ENCODE assay signal across 9 cellular contexts in genomic region chr2:36618381-36618780, GRCh38. TPM values are rescaled to one million over a fixed set of nuclear protein-coding genes. Genes with fewer than 3 reads are reported as not detected.
DNase-seq lines count a peak whose midpoint lies in the region; ATAC-seq, FAIRE-seq and TF ChIP-seq lines count a peak whose summit lies in the region.
"Had no signal": no experiment of that assay in that cellular context is flagged by ENCODE, and none has a peak within 500 bp of the region (broad histone marks: within the 10 kb centered on the region; RNA-seq: fewer than 3 reads in every experiment).

No MANE protein-coding gene starts in this region.

- in situ Hi-C loops in HepG2 (cut with HindIII; ENCODE audit: extremely low pct_ligation_motif_present, low pct_unique_long_range_greater_than_20kb), result no loop called here

- H3K36me3 ChIP-seq in body of pancreas (replicated peaks in 1 of 2; ENCODE audit: insufficient read depth in 1 of 2, low read depth in 2 of 2) (no peaks in the 10 kb centered on the region), HepG2 (replicated peaks in 1 of 2; ENCODE audit: control insufficient read depth in 1 of 2, insufficient read depth in 2 of 2, low read length in 2 of 2) (no peaks in the 10 kb centered on the region)
- H3K36me3 ChIP-seq: BLaER1 treated with 17β-estradiol and CSF1 and Interleukin-3, amounts not matched to agents 10 nM and 100 nM had no signal

- no peaks in the 10 kb centered on the region for H3K79me2 ChIP-seq in HepG2 (ENCODE audit: insufficient read depth, low read length)

- intact Hi-C loops in body of pancreas (cut with DNase I), result no loop called here
- intact Hi-C loops in HepG2 (cut with micrococcal nuclease; ENCODE audit: unreplicated experiment), result no loop called here

- TF ChIP-seq POLR2A in body of pancreas (IDR thresholded peaks at IDR 0.05), result no peak
- no peak for TF ChIP-seq POLR2A in HepG2 (IDR thresholded peaks at IDR 0.05; ENCODE audit: insufficient read depth in 1 of 2, low read depth in 2 of 2, low read length in 2 of 2)

- peak overlapping the region; percentile 48 for H2AFZ ChIP-seq in HepG2 (ENCODE audit: low read length)

- H3K27me3 ChIP-seq in body of pancreas (no peaks in the 10 kb centered on the region), HepG2 (ENCODE audit: control insufficient read depth in 1 of 2, insufficient read depth in 2 of 2, low read length in 2 of 2) (peaks cover 1 to 5% of the 10 kb centered on the region in 2 experiments; a peak in 1 of 5 replicates)
- H3K27me3 ChIP-seq: BLaER1 treated with 17β-estradiol and CSF1 and Interleukin-3, amounts not matched to agents 10 nM and 100 nM had no signal

- H3K4me1 ChIP-seq in body of pancreas (no peaks in the 10 kb centered on the region), HepG2 (ENCODE audit: insufficient read depth, low read length) (no peaks in the 10 kb centered on the region)
- H3K4me1 ChIP-seq: BLaER1 treated with 17β-estradiol and CSF1 and Interleukin-3, amounts not matched to agents 10 nM and 100 nM had no signal

- no peak for TF ChIP-seq CTCF in body of pancreas (IDR thresholded peaks at IDR 0.05)
- TF ChIP-seq CTCF in HepG2 (CRISPR knock-in tag; IDR thresholded peaks at IDR 0.05), result no peak

- H3K27ac ChIP-seq in body of pancreas (no peak overlapping the region), HepG2 (ENCODE audit: extremely low read length, insufficient read depth, low read length) (no peak overlapping the region)
- H3K27ac ChIP-seq: BLaER1 treated with 17β-estradiol and CSF1 and Interleukin-3, amounts not matched to agents 10 nM and 100 nM had no signal

- WGBS in body of pancreas, 2 donors, result 45 to 56% methylated on average over 1 of the region's 1 CpG
- 0% methylated on average over 1 of the region's 1 CpG for WGBS in HepG2 (ENCODE audit: low lambda C conversion rate)

- peak; percentile 85 for FAIRE-seq in HepG2 (lab: Jason Lieb, UNC)

- no peaks in the 10 kb centered on the region for H3K9me3 ChIP-seq in body of pancreas
- no peaks in the 10 kb centered on the region for H3K9me3 ChIP-seq in HepG2 (ENCODE audit: low read length)
- H3K9me3 ChIP-seq: BLaER1 treated with 17β-estradiol and CSF1 and Interleukin-3, amounts not matched to agents 10 nM and 100 nM had no signal

- no TSS peak for BruUV-seq in HepG2 (replicated peaks; lab: Mats Ljungman, UMichigan)

- CTCF ChIA-PET in HepG2 (lab: Yijun Ruan, JAX; ENCODE audit: low intra/inter-chr PET ratio, low total read pairs), result no interaction called here

- no peak for TF ChIP-seq RAD21 in HepG2 (CRISPR knock-in tag; IDR thresholded peaks at IDR 0.05)

- POLR2A ChIA-PET in HepG2 (lab: Yijun Ruan, JAX), result interaction anchor here (0.8 kb wide), 1 partner anchor 21 kb away, joined by 3 read pairs; the partner anchor contains the start of gene FEZ2

- H4K20me1 ChIP-seq in HepG2 (ENCODE audit: insufficient read depth, low read length), result no peaks in the 10 kb centered on the region
- H4K20me1 ChIP-seq: BLaER1 treated with 17β-estradiol and CSF1 and Interleukin-3, amounts not matched to agents 10 nM and 100 nM had no signal

- H3K4me2 ChIP-seq in HepG2 (ENCODE audit: low read depth, low read length), result peak overlapping the region; percentile 29; the same call in 1 of the 2 replicates
- H3K4me2 ChIP-seq: BLaER1 treated with 17β-estradiol and CSF1 and Interleukin-3, amounts not matched to agents 10 nM and 100 nM had no signal

- TF ChIP-seq EP300 in HepG2 (IDR thresholded peaks at IDR 0.05; ENCODE audit: low read depth in 2 of 2, low read length in 2 of 2) (no peak), HepG2 (CRISPR knock-in tag; IDR thresholded peaks at IDR 0.05; ENCODE audit: borderline replicate concordance) (no peak)

- peak; percentile 52 for DNase-seq in NOMO-1 treated with DMSO at 0.1 percent for 48 hours (lab: John Stamatoyannopoulos, UW; ENCODE audit: unreplicated experiment)
- DNase-seq in NOMO-1 treated with dmso at 0.1 percent for 144 hours (lab: John Stamatoyannopoulos, UW; ENCODE audit: unreplicated experiment), result no peak
- peak; percentile 35 to 78 for DNase-seq in NCI-H446 (lab: John Stamatoyannopoulos, UW)
- DNase-seq in body of pancreas, result peak in 2 of 4 donors; percentile 16
- DNase-seq in HepG2 (ENCODE audit: low spot score), result peak; percentile 83
- DNase-seq in OCI-M2 (lab: John Stamatoyannopoulos, UW; ENCODE audit: unreplicated experiment), result no peak

- peak; percentile 99 for ATAC-seq in GM19395 (IDR thresholded peaks at IDR 0.05; ENCODE audit: unreplicated experiment)
- ATAC-seq in HG03139 (IDR thresholded peaks at IDR 0.05; ENCODE audit: unreplicated experiment), result peak; percentile 95
- peak; percentile 30 for ATAC-seq in body of pancreas
- ATAC-seq in HepG2, result peak; percentile 98

- no peak overlapping the region for H3K9ac ChIP-seq in HepG2 (ENCODE audit: insufficient read depth, low read depth, low read length)
- H3K9ac ChIP-seq: BLaER1 treated with 17β-estradiol and CSF1 and Interleukin-3, amounts not matched to agents 10 nM and 100 nM had no signal

- H3K4me3 ChIP-seq in body of pancreas (no peak overlapping the region), HepG2 (replicated peaks in 1 of 3; ENCODE audit: insufficient read depth in 1 of 3, low read depth in 2 of 3, low read length in 3 of 3) (no peak overlapping the region)
- H3K4me3 ChIP-seq: BLaER1 treated with 17β-estradiol and CSF1 and Interleukin-3, amounts not matched to agents 10 nM and 100 nM had no signal

TF ChIP-seq in HepG2, 621 proteins besides CTCF, POLR2A, EP300 and RAD21 (continues in another document):
- TF ChIP-seq CEBPB (IDR thresholded peaks at IDR 0.05; ENCODE audit: borderline replicate concordance, low read depth, low read length) (no peak), ZNF574 (CRISPR knock-in tag; IDR thresholded peaks at IDR 0.05) (peak; percentile 42; the same call in 1 of the 2 replicates), CBFB (CRISPR knock-in tag; IDR thresholded peaks at IDR 0.05) (no peak), ZNF382 (CRISPR knock-in tag; IDR thresholded peaks at IDR 0.05; ENCODE audit: borderline replicate concordance) (no peak), MYNN (CRISPR knock-in tag; IDR thresholded peaks at IDR 0.05; ENCODE audit: low read depth) (no peak), ZNF644 (CRISPR knock-in tag; IDR thresholded peaks at IDR 0.05; ENCODE audit: low read depth) (0 out of 2 replicates have a peak, but pooled peaks have one; percentile 8), SUZ12 (IDR thresholded peaks at IDR 0.05; ENCODE audit: low read depth, low read length) (peak; percentile 55; the same call in 1 of the 2 replicates), SNAPC2 (CRISPR knock-in tag; IDR thresholded peaks at IDR 0.05) (no peak), CREM (IDR thresholded peaks at IDR 0.05) (peak; percentile 51; the same call in 1 of the 2 replicates), CREM (CRISPR knock-in tag; IDR thresholded peaks at IDR 0.05) (no peak), RFXAP (CRISPR knock-in tag; IDR thresholded peaks at IDR 0.05; ENCODE audit: borderline replicate concordance) (0 out of 2 replicates have a peak, but pooled peaks have one; percentile 26), IRF2 (CRISPR knock-in tag; IDR thresholded peaks at IDR 0.05) (peak; percentile 26; the same call in 1 of the 2 replicates), ZNF138 (CRISPR knock-in tag; IDR thresholded peaks at IDR 0.05; ENCODE audit: low read depth) (no peak), TMF1 (CRISPR knock-in tag; IDR thresholded peaks at IDR 0.05; ENCODE audit: low read depth) (no peak)

RNA-seq across cellular contexts. Expression of gene FEZ2, which starts 20.4 kb away (rescaled TPM):
- 10 to 100 TPM; 12.7 to 19.1 TPM for total RNA-seq in body of pancreas
- 59.1 and 59.3 TPM in 2 replicates for total RNA-seq in HepG2 (2016; rRNA removed; fragmentation: Illumina TruSeq; extraction: Trizol)
- 8.4 and 12.9 TPM in 2 replicates for total RNA-seq in HepG2 (2016; cell fraction: cytosol; rRNA removed; fragmentation: Illumina TruSeq; extraction: Trizol; ENCODE audit: low read depth)
- 54.2 and 72.2 TPM in 2 replicates for total RNA-seq in HepG2 (2016; cell fraction: insoluble cytoplasmic fraction; rRNA removed; fragmentation: Illumina TruSeq; extraction: Trizol)
- 24.4 TPM in 2 replicates for total RNA-seq in HepG2 (2016; cell fraction: membrane; rRNA removed; fragmentation: Illumina TruSeq; extraction: Trizol)
- 58.1 and 65.8 TPM in 2 replicates for total RNA-seq in HepG2 (2016; cell fraction: nucleus; rRNA removed; fragmentation: Illumina TruSeq; extraction: Trizol)
- polyA plus RNA-seq in HepG2 (2011; rRNA removed), result 30.0 and 42.5 TPM in 2 replicates
- 14.6 and 23.9 TPM in 2 replicates for polyA plus RNA-seq in HepG2 (2011; cell fraction: cytosol; rRNA removed)
- 18.9 and 26.2 TPM in 2 replicates for polyA plus RNA-seq in HepG2 (2011; cell fraction: nucleus; rRNA removed)
- polyA plus RNA-seq in HepG2 (2012), result 37.5 and 58.9 TPM in 2 replicates
- 8.4 and 9.6 TPM in 2 replicates for polyA plus RNA-seq in HepG2 (2016; cell fraction: cytosol; fragmentation: Illumina TruSeq; extraction: Trizol; ENCODE audit: low read depth)
- 57.2 and 67.4 TPM in 2 replicates for polyA plus RNA-seq in HepG2 (2016; cell fraction: insoluble cytoplasmic fraction; fragmentation: Illumina TruSeq; extraction: Trizol; ENCODE audit: low read depth)
- polyA plus RNA-seq in HepG2 (2016; cell fraction: membrane; fragmentation: Illumina TruSeq; extraction: Trizol; ENCODE audit: low read depth), result 16.7 and 18.6 TPM in 2 replicates
- 44.6 and 44.8 TPM in 2 replicates for polyA plus RNA-seq in HepG2 (2016; cell fraction: nucleus; fragmentation: Illumina TruSeq; extraction: Trizol; ENCODE audit: insufficient read depth, low read depth)
- polyA minus RNA-seq in HepG2 (2011; rRNA and poly(A)+ RNA removed; ENCODE audit: low replicate concordance), result 3.2 and 8.2 TPM in 2 replicates
- 18.1 and 22.6 TPM in 2 replicates for polyA minus RNA-seq in HepG2 (2011; cell fraction: cytosol; rRNA and poly(A)+ RNA removed)
- polyA minus RNA-seq in HepG2 (2011; cell fraction: nucleus; rRNA and poly(A)+ RNA removed), result 116 and 120 TPM in 2 replicates

Comparison
In these comparisons a context has a peak if more than half of its experiments do, and no peak if none do; other contexts are left out.
1. DNase-seq: peak in NOMO-1 treated with DMSO at 0.1 percent for 48 hours (single experiment), NCI-H446 (2 of 2) and HepG2 (single experiment); none in NOMO-1 treated with dmso at 0.1 percent for 144 hours (single experiment) and OCI-M2 (single experiment).
2. ATAC-seq: peak in every context shown above with its lines; median percentile 99 in GM19395; 98 in HepG2; 95 in HG03139; 30 in body of pancreas.